ENCODE assay signal across 8 cellular contexts in genomic region chr19:2302319-2303208, GRCh38. TPM values are rescaled to one million over a fixed set of nuclear protein-coding genes. Genes with fewer than 3 reads are reported as not detected.
DNase-seq lines count a peak whose midpoint lies in the region; ATAC-seq and TF ChIP-seq lines count a peak whose summit lies in the region.
"Had no signal": no experiment of that assay in that cellular context is flagged by ENCODE, and none has a peak within 500 bp of the region (broad histone marks: within the 10 kb centered on the region; RNA-seq: fewer than 3 reads in every experiment).

No MANE protein-coding gene starts in this region.

- H3K4me3 ChIP-seq in right atrium auricular region (peak overlapping the region in 1 of 2 donors; percentile 14), transverse colon (peak overlapping the region in 1 of 4 donors; percentile 0)

- WGBS in transverse colon (ENCODE audit: low coverage in 1 of 2), 2 donors: 23 to 61% methylated on average over 4 to 46 of the region's 62 CpGs

- H3K27me3 Mint-ChIP-seq in activated T-cell treated with anti-CD3 and anti-CD28 coated beads, Interleukin-2, amount 50 U/mL, for 24 hours: peaks cover 49% of the 10 kb centered on the region

- H3K9me3 Mint-ChIP-seq in activated T-cell treated with anti-CD3 and anti-CD28 coated beads, Interleukin-2, amount 50 U/mL, for 24 hours: no peaks in the 10 kb centered on the region

- TF ChIP-seq CTCF in right atrium auricular region (IDR thresholded peaks at IDR 0.05) (no peak), transverse colon (IDR thresholded peaks at IDR 0.05) (no peak)

- ATAC-seq in GM21367 (IDR thresholded peaks at IDR 0.05; ENCODE audit: unreplicated experiment) (no peak), GM19328 (IDR thresholded peaks at IDR 0.05; ENCODE audit: unreplicated experiment) (no peak)

- TF ChIP-seq EP300 in transverse colon (IDR thresholded peaks at IDR 0.05; ENCODE audit: low read depth): no peak

- H3K27me3 ChIP-seq in right atrium auricular region: peaks cover 0 to 4% of the 10 kb centered on the region in 2 donors
- H3K27me3 ChIP-seq in transverse colon: peaks cover 59% of the 10 kb centered on the region

- H3K9me3 ChIP-seq in right atrium auricular region (no peaks in the 10 kb centered on the region), transverse colon (no peaks in the 10 kb centered on the region)

- peaks cover 0 to 13% of the 10 kb centered on the region in 2 donors for H3K4me1 ChIP-seq in right atrium auricular region
- peaks cover 3 to 12% (median 9%) of the 10 kb centered on the region in 4 donors for H3K4me1 ChIP-seq in transverse colon

- no peak overlapping the region for H3K27ac Mint-ChIP-seq in activated T-cell treated with anti-CD3 and anti-CD28 coated beads, Interleukin-2, amount 50 U/mL, for 24 hours

- H3K4me3 Mint-ChIP-seq in activated T-cell treated with anti-CD3 and anti-CD28 coated beads, Interleukin-2, amount 50 U/mL, for 24 hours: peak overlapping the region; percentile 10

- peaks cover 11% of the 10 kb centered on the region for H3K4me1 Mint-ChIP-seq in activated T-cell treated with anti-CD3 and anti-CD28 coated beads, Interleukin-2, amount 50 U/mL, for 24 hours (ENCODE audit: low read depth)

- no peaks in the 10 kb centered on the region for H3K36me3 Mint-ChIP-seq in activated T-cell treated with anti-CD3 and anti-CD28 coated beads, Interleukin-2, amount 50 U/mL, for 24 hours (ENCODE audit: low read depth)

- no peak overlapping the region for H3K27ac ChIP-seq in right atrium auricular region
- no peak overlapping the region for H3K27ac ChIP-seq in transverse colon

- in situ Hi-C loops in transverse colon (cut with MboI; ENCODE audit: low pct_ligation_motif_present in 1 of 4, low pct_unique_long_range_greater_than_20kb in 1 of 4, low sequenced_read_pairs in 3 of 4): loop anchor here in 1 of 4 donors (25.0 kb wide), 1 partner anchor 310 kb away; no protein-coding TSS in a partner anchor

- TF ChIP-seq POLR2A in transverse colon (IDR thresholded peaks at IDR 0.05): no peak

- no peaks in the 10 kb centered on the region for H3K36me3 ChIP-seq in right atrium auricular region
- no peaks in the 10 kb centered on the region for H3K36me3 ChIP-seq in transverse colon

- peak; percentile 48 for DNase-seq in activated T-cell treated with anti-CD3 and anti-CD28 coated beads, Interleukin-2, amount 50 U/mL, for 24 hours
- DNase-seq in activated T-cell treated with anti-CD3 and anti-CD28 coated beads, Interleukin-2, amount 50 U/mL, for 48 hours: no peak
- peak; percentile 66 for DNase-seq in right atrium auricular region (ENCODE audit: low spot score)
- peak; percentile 52 for DNase-seq in transverse colon
- DNase-seq: activated CD8-positive, alpha-beta memory T cell treated with anti-CD3 and anti-CD28 coated beads, Interleukin-2, amount 50 U/mL, for 4 hours had no signal

- intact Hi-C loops in transverse colon (cut with DNase I; ENCODE audit: low total_unique reads): no loop called here

RNA-seq across cellular contexts. Expression of gene LINGO3, which starts 5.4 kb away (rescaled TPM):
- total RNA-seq in right atrium auricular region: not detected
- total RNA-seq in transverse colon: 1 to 10 TPM in 1 of 4 donors, under 1 TPM in 2, not detected in 1; 0.27 to 1.5 (median 0.64) TPM

RNA-seq across cellular contexts. Expression of gene PEAK3, which starts 20.6 kb away (rescaled TPM):
- total RNA-seq in right atrium auricular region: 1 to 10 TPM; 1.5 to 1.9 TPM
- total RNA-seq in transverse colon: 1 to 10 TPM in 2 of 4 donors, under 1 TPM in 1, not detected in 1; 0.27 to 1.1 (median 1.1) TPM

RNA-seq across cellular contexts. Expression of gene LSM7, which starts 25.8 kb away (rescaled TPM):
- total RNA-seq in right atrium auricular region: 100 to 1,000 TPM in 1 of 2 donors, 10 to 100 TPM in 1; 38.6 to 104 TPM
- 100 to 1,000 TPM in 3 of 4 donors, 10 to 100 TPM in 1; 62.9 to 151 (median 132) TPM for total RNA-seq in transverse colon

RNA-seq across cellular contexts. Expression of gene SPPL2B, which starts 25.9 kb away (rescaled TPM):
- total RNA-seq in right atrium auricular region (10 to 100 TPM; 16.7 to 19.8 TPM), transverse colon (100 to 1,000 TPM; 149 to 367 (median 242) TPM)

RNA-seq across cellular contexts. Expression of gene JSRP1, which starts 46.3 kb away (rescaled TPM):
- total RNA-seq in right atrium auricular region (under 1 TPM in 1 of 2 donors, not detected in 1; 0.39 TPM), transverse colon (1 to 10 TPM in 1 of 4 donors, not detected in 3; 5.6 TPM)
- total RNA-seq: temporal lobe had no signal

Comparison
In these comparisons a context has a peak if more than half of its experiments do, and no peak if none do; other contexts are left out.
1. DNase-seq: peak in activated T-cell treated with anti-CD3 and anti-CD28 coated beads, Interleukin-2, amount 50 U/mL, for 24 hours (single experiment), right atrium auricular region (single experiment) and transverse colon (single experiment); none in activated T-cell treated with anti-CD3 and anti-CD28 coated beads, Interleukin-2, amount 50 U/mL, for 48 hours (0 of 2).